ENCODE assay signal across 14 cellular contexts in genomic region chr11:132943325-132943736, GRCh38.
DNase-seq lines count a peak whose midpoint lies in the region; ATAC-seq and TF ChIP-seq lines count a peak whose summit lies in the region.
"Had no signal": no experiment of that assay in that cellular context is flagged by ENCODE, and none has a peak within 500 bp of the region (broad histone marks: within the 10 kb centered on the region; RNA-seq: fewer than 3 reads in every experiment).

No MANE protein-coding gene starts in this region.

- no peak overlapping the region for H3K27ac Mint-ChIP-seq in activated T-cell treated with anti-CD3 and anti-CD28 coated beads, Interleukin-2, amount 50 U/mL, for 72 hours
- H3K27ac Mint-ChIP-seq in brain, result peak overlapping the region; percentile 22 to 83 (median 64)
- peak overlapping the region; percentile 4 for H3K27ac Mint-ChIP-seq in stimulated activated naive B cell treated with anti-CD40 and anti-IgM and Interleukin-4, amounts not matched to agents 10 μg/mL and 1 μg/mL and 100 μg/mL, for 72 hours
- H3K27ac Mint-ChIP-seq: activated B cell treated with CpG ODN at 0.5 μM for 24 hours had no signal

- peaks cover 4% of the 10 kb centered on the region for H3K4me1 Mint-ChIP-seq in activated T-cell treated with anti-CD3 and anti-CD28 coated beads, Interleukin-2, amount 50 U/mL, for 72 hours (ENCODE audit: low read depth)
- H3K4me1 Mint-ChIP-seq in activated T-cell treated with anti-CD3 and anti-CD28 coated beads, Interleukin-2, amount 50 U/mL, for 4 hours (ENCODE audit: low read depth), result no peaks in the 10 kb centered on the region
- peaks cover 55% of the 10 kb centered on the region for H3K4me1 Mint-ChIP-seq in brain
- no peaks in the 10 kb centered on the region for H3K4me1 Mint-ChIP-seq in stimulated activated naive B cell treated with anti-CD40 and anti-IgM and Interleukin-4, amounts not matched to agents 10 μg/mL and 1 μg/mL and 100 μg/mL, for 72 hours
- H3K4me1 Mint-ChIP-seq: activated B cell treated with CpG ODN at 0.5 μM for 24 hours had no signal

- no peak for DNase-seq in activated T-cell treated with anti-CD3 and anti-CD28 coated beads, Interleukin-2, amount 50 U/mL, for 72 hours
- no peak for DNase-seq in activated T-cell treated with anti-CD3 and anti-CD28 coated beads, Interleukin-2, amount 50 U/mL, for 4 hours
- DNase-seq in iris pigment epithelial cell (ENCODE audit: low read depth), result peak; percentile 3
- no peak for DNase-seq in stimulated activated naive B cell treated with anti-CD40 and anti-IgM and Interleukin-4, amounts not matched to agents 10 μg/mL and 1 μg/mL and 100 μg/mL, for 72 hours
- no peak for DNase-seq in NCI-H146 treated with DMSO at 0.1 percent for 48 hours (lab: John Stamatoyannopoulos, UW; ENCODE audit: unreplicated experiment)
- no peak for DNase-seq in NCI-H774 (lab: John Stamatoyannopoulos, UW)
- no peak for DNase-seq in DMS153 treated with DMSO at 0.1 percent for 48 hours (lab: John Stamatoyannopoulos, UW; ENCODE audit: unreplicated experiment)
- DNase-seq: activated B cell treated with CpG ODN at 0.5 μM for 24 hours, activated gamma-delta T cell treated with Interleukin-2 at 50 U/mL for 16 hours, AML-193, left ventricle myocardium superior, NCI-H1417 treated with DMSO at 0.1 percent for 48 hours, OCI-M1 had no signal

- no peak for TF ChIP-seq CTCF in brain (conservative IDR thresholded peaks at IDR 0.05)

- no peak for ATAC-seq in activated T-cell treated with anti-CD3 and anti-CD28 coated beads, Interleukin-2, amount 50 U/mL, for 72 hours (replicated peaks in 1 of 2)
- no peak for ATAC-seq in activated T-cell treated with anti-CD3 and anti-CD28 coated beads, Interleukin-2, amount 50 U/mL, for 4 hours
- no peak for ATAC-seq in stimulated activated naive B cell treated with anti-CD40 and anti-IgM and Interleukin-4, amounts not matched to agents 10 μg/mL and 1 μg/mL and 100 μg/mL, for 72 hours (replicated peaks)
- ATAC-seq: left ventricle myocardium superior had no signal

- H3K36me3 Mint-ChIP-seq in activated T-cell treated with anti-CD3 and anti-CD28 coated beads, Interleukin-2, amount 50 U/mL, for 72 hours (ENCODE audit: insufficient read depth in 2 of 2), result peaks cover 3% of the 10 kb centered on the region in 2 donors
- no peaks in the 10 kb centered on the region for H3K36me3 Mint-ChIP-seq in activated T-cell treated with anti-CD3 and anti-CD28 coated beads, Interleukin-2, amount 50 U/mL, for 4 hours (ENCODE audit: insufficient read depth)
- H3K36me3 Mint-ChIP-seq in brain, result no peaks in the 10 kb centered on the region
- H3K36me3 Mint-ChIP-seq in stimulated activated naive B cell treated with anti-CD40 and anti-IgM and Interleukin-4, amounts not matched to agents 10 μg/mL and 1 μg/mL and 100 μg/mL, for 72 hours, result no peaks in the 10 kb centered on the region

- H3K27me3 Mint-ChIP-seq in activated T-cell treated with anti-CD3 and anti-CD28 coated beads, Interleukin-2, amount 50 U/mL, for 72 hours (ENCODE audit: low read depth), result peaks cover 27% of the 10 kb centered on the region
- H3K27me3 Mint-ChIP-seq in activated T-cell treated with anti-CD3 and anti-CD28 coated beads, Interleukin-2, amount 50 U/mL, for 4 hours (ENCODE audit: low read depth), result peaks cover 36% of the 10 kb centered on the region
- peaks cover 19% of the 10 kb centered on the region for H3K27me3 Mint-ChIP-seq in brain
- H3K27me3 Mint-ChIP-seq in stimulated activated naive B cell treated with anti-CD40 and anti-IgM and Interleukin-4, amounts not matched to agents 10 μg/mL and 1 μg/mL and 100 μg/mL, for 72 hours, result peaks cover 22 to 35% of the 10 kb centered on the region in 2 donors

- H3K9me3 Mint-ChIP-seq in activated T-cell treated with anti-CD3 and anti-CD28 coated beads, Interleukin-2, amount 50 U/mL, for 72 hours, result no peaks in the 10 kb centered on the region
- no peaks in the 10 kb centered on the region for H3K9me3 Mint-ChIP-seq in activated T-cell treated with anti-CD3 and anti-CD28 coated beads, Interleukin-2, amount 50 U/mL, for 4 hours
- peaks cover 0 to 3% (median 0%) of the 10 kb centered on the region in 5 experiments for H3K9me3 Mint-ChIP-seq in brain
- no peaks in the 10 kb centered on the region for H3K9me3 Mint-ChIP-seq in stimulated activated naive B cell treated with anti-CD40 and anti-IgM and Interleukin-4, amounts not matched to agents 10 μg/mL and 1 μg/mL and 100 μg/mL, for 72 hours
- H3K9me3 Mint-ChIP-seq: activated B cell treated with CpG ODN at 0.5 μM for 24 hours had no signal

- H3K4me3 Mint-ChIP-seq in activated T-cell treated with anti-CD3 and anti-CD28 coated beads, Interleukin-2, amount 50 U/mL, for 72 hours, result peak overlapping the region; percentile 31 to 65
- H3K4me3 Mint-ChIP-seq in activated T-cell treated with anti-CD3 and anti-CD28 coated beads, Interleukin-2, amount 50 U/mL, for 4 hours, result no peak overlapping the region
- peak overlapping the region; percentile 86 to 91 (median 89) for H3K4me3 Mint-ChIP-seq in brain
- peak overlapping the region in 1 of 2 donors; percentile 19 for H3K4me3 Mint-ChIP-seq in stimulated activated naive B cell treated with anti-CD40 and anti-IgM and Interleukin-4, amounts not matched to agents 10 μg/mL and 1 μg/mL and 100 μg/mL, for 72 hours
- H3K4me3 Mint-ChIP-seq: activated B cell treated with CpG ODN at 0.5 μM for 24 hours had no signal
